Comparison of ENCODE assay signal across 11 cellular contexts in the genomic region with DNA sequence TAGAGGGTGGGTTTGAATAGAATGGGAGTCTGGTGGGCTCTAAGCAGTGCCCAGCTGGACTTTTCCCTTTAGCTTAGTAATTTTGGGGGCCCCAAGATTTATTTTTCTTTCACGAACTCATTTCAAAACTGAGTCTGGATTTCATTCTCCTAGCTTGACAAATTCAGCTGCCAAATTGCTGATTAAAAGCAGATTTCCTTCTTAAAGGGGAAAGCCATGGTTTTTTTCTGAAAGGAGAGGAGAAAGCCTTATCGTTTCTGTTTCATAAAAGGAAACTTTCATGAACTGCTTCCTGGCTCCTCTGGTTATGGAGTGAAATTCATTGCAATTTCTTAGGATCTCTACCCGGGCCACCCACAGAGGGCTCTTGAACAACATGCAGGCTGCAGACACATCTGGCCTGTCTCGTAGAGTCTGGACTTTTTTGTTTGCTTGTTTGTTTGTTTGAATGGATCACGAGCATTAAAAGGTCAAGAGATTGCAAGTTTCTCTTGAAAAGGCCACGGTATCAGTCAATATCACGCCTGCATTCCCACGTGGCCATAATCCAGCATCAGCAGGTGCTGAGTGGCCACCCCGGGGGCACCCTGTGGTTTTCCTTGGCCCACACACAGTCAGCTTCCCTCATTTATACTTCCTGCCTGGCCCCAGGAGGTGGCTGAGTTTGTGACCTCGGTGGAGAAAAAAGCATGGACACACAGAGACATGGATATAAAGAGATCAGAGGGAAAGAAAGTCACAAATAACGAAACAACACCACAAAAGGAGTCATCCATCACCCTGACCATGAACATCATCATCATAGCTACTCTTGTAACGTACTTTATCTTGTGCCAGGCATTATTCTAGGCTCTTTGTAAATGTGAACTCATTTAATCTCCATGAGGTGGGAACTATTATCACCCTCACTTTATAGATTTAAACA. TPM values are rescaled to one million over a fixed set of nuclear protein-coding genes. Genes with fewer than 3 reads are reported as not detected.
A peak's percentile ranks its signal among the peaks of the same experiment; 100 is the strongest.
DNase-seq lines count a peak whose midpoint lies in the region; ATAC-seq, FAIRE-seq and TF ChIP-seq lines count a peak whose summit lies in the region.
"Had no signal": no experiment of that assay in that cellular context is flagged by ENCODE, and none has a peak within 500 bp of the region (broad histone marks: within the 10 kb centered on the region; RNA-seq: fewer than 3 reads in every experiment).

No MANE protein-coding gene starts in this region.

- 5 to 12% (median 8%) methylated on average over 12 of the region's 12 CpGs for WGBS in heart left ventricle, 4 donors

- intact Hi-C loops in heart left ventricle (cut with DNase I) = loop anchor here in 5 of 10 donors (5.0 to 10.0 kb wide), 4 partner anchors 384 to 567 kb away; partner anchors contain the start of gene NAPSA (in 2 of the 5)

- DNase-seq in ELR (ENCODE audit: low read depth) (peak; percentile 17), NCI-H748 (lab: John Stamatoyannopoulos, UW; ENCODE audit: unreplicated experiment) (peak; percentile 62), heart left ventricle (no peak), T1000 (lab: John Stamatoyannopoulos, UW) (no peak)
- DNase-seq in stimulated activated CD4-positive, alpha-beta T cell treated with anti-CD3 and anti-CD28 coated beads, Interleukin-4, amount 100 ng/mL, for 4 hours = no peak

- FAIRE-seq in endometrium (lab: Jason Lieb, UNC) = peak; percentile 90

- H3K27ac ChIP-seq in 22Rv1 (peak overlapping the region; percentile 77), heart left ventricle (no peak overlapping the region)
- H3K27ac ChIP-seq: lower lobe of right lung, right atrium auricular region had no signal

- no peak overlapping the region for H3K4me3 ChIP-seq in heart left ventricle
- H3K4me3 ChIP-seq: lower lobe of right lung, right atrium auricular region had no signal

- TF ChIP-seq CTCF in 22Rv1 (IDR thresholded peaks at IDR 0.05) (no peak), heart left ventricle (IDR thresholded peaks at IDR 0.05) (no peak)

- H3K4me1 ChIP-seq in heart left ventricle = peaks cover 0 to 4% (median 0%) of the 10 kb centered on the region in 12 donors
- H3K4me1 ChIP-seq: right atrium auricular region had no signal

- H3K36me3 ChIP-seq in heart left ventricle = no peaks in the 10 kb centered on the region
- H3K36me3 ChIP-seq: lower lobe of right lung, right atrium auricular region had no signal

- no peaks in the 10 kb centered on the region for H3K9me3 ChIP-seq in heart left ventricle
- H3K9me3 ChIP-seq: lower lobe of right lung, right atrium auricular region had no signal

- no peak for TF ChIP-seq POLR2A in heart left ventricle (IDR thresholded peaks at IDR 0.05)

- ATAC-seq in HG02970 (IDR thresholded peaks at IDR 0.05; ENCODE audit: low FRiP score, unreplicated experiment) (no peak), heart left ventricle (no peak)

- peaks cover 0 to 59% (median 21%) of the 10 kb centered on the region in 9 donors for H3K27me3 ChIP-seq in heart left ventricle
- H3K27me3 ChIP-seq: right atrium auricular region had no signal

RNA-seq across cellular contexts. Expression of gene KLK4, which starts 10.5 kb away (rescaled TPM):
- not detected for total RNA-seq in heart left ventricle
- not detected for polyA plus RNA-seq in heart left ventricle
- total RNA-seq: fibroblast of lung, lower lobe of right lung, right atrium auricular region had no signal
- polyA plus RNA-seq: fibroblast of lung had no signal

RNA-seq across cellular contexts. Expression of gene KLK5, which starts 31.2 kb away (rescaled TPM):
- 1 to 10 TPM in 1 of 9 donors, not detected in 8; 5.4 TPM for total RNA-seq in heart left ventricle
- not detected for polyA plus RNA-seq in heart left ventricle
- total RNA-seq: fibroblast of lung, lower lobe of right lung had no signal

RNA-seq across cellular contexts. Expression of gene KLK6, which starts 47.7 kb away (rescaled TPM):
- not detected for total RNA-seq in heart left ventricle
- polyA plus RNA-seq in heart left ventricle = not detected
- total RNA-seq: fibroblast of lung, lower lobe of right lung, right atrium auricular region had no signal
- polyA plus RNA-seq: fibroblast of lung had no signal

RNA-seq across cellular contexts. Expression of gene KLK2, which starts 48.4 kb away (rescaled TPM):
- not detected for total RNA-seq in heart left ventricle
- polyA plus RNA-seq in heart left ventricle = not detected
- total RNA-seq: fibroblast of lung, lower lobe of right lung, right atrium auricular region had no signal
- polyA plus RNA-seq: fibroblast of lung had no signal

Comparison
In these comparisons a context has a peak if more than half of its experiments do, and no peak if none do; other contexts are left out.
1. DNase-seq: peak in ELR (single experiment) and NCI-H748 (single experiment); none in stimulated activated CD4-positive, alpha-beta T cell treated with anti-CD3 and anti-CD28 coated beads, Interleukin-4, amount 100 ng/mL, for 4 hours (0 of 2), heart left ventricle (0 of 5) and T1000 (single experiment).